In the genomic region with DNA sequence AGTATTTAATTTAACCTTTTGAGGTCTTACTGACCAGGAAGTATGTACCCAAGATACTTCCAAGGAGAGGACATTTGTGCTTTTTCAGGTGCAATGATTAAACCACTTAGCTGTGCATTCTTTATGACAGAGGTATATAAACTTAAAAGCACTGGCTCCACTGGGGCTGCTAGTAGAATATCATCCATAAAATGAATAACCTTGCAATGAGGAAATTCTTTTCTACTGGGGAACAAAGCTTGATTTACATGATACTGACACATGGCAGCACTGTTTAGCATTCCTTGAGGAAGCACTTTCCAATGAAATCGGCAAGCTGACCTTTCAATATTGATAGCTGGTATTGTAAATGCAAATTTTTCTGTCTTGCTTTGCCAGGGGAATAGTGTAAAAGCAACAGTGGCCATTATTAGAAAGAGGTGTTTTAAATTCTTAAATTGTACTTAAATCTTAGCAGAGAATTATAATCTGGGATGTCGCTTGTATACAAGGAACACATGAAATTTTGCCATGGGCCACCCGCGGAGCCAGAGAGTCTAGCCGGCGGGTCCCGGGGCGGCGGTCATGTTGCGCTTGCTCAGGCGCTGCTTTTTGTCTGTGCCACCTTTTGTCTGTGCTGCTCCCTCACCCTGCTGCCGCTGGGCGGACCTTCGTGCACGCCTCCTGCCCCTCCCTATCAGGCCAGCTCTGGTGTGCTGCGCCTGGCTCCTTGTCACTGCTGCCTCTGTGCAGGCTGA, we compare ENCODE assay signal across 8 cellular contexts. TPM values are rescaled to one million over a fixed set of nuclear protein-coding genes. Genes with fewer than 3 reads are reported as not detected.
DNase-seq lines count a peak whose midpoint lies in the region; ATAC-seq and TF ChIP-seq lines count a peak whose summit lies in the region.

No MANE protein-coding gene starts in this region.

- no peaks in the 10 kb centered on the region for H3K27me3 ChIP-seq in adipocyte (replicated peaks; ENCODE audit: control insufficient read depth, insufficient read depth, low read length)

- DNase-seq in GM10266 (ENCODE audit: extremely low spot score), result peak; percentile 67
- DNase-seq in NCI-H1092 treated with DMSO at 0.1 percent for 48 hours (lab: John Stamatoyannopoulos, UW), result peak; percentile 74
- peak; percentile 55 for DNase-seq in T follicular helper cell (ENCODE audit: low read depth)
- DNase-seq in adipocyte (ENCODE audit: low read depth), result peak; percentile 75
- peak; percentile 83 for DNase-seq in left cardiac atrium
- DNase-seq in renal cortical epithelial cell (ENCODE audit: low read depth), result peak; percentile 54
- DNase-seq in OCI-M2 (lab: John Stamatoyannopoulos, UW; ENCODE audit: unreplicated experiment), result no peak

- H3K9ac ChIP-seq in adipocyte (ENCODE audit: low read length), result peak overlapping the region; percentile 22

- TF ChIP-seq CTCF in GM10266 (IDR thresholded peaks at IDR 0.05; ENCODE audit: control insufficient read depth, insufficient read depth, low read depth, missing control alignments), result peak; percentile 23

- no peaks in the 10 kb centered on the region for H3K36me3 ChIP-seq in adipocyte (ENCODE audit: control insufficient read depth, insufficient read depth, low read length, severe bottlenecking)

- peak; percentile 99 for ATAC-seq in HG02623 (IDR thresholded peaks at IDR 0.05; ENCODE audit: unreplicated experiment)
- ATAC-seq in left cardiac atrium, result peak; percentile 99

- intact Hi-C loops in left cardiac atrium (cut with DNase I), result no loop called here

- no peaks in the 10 kb centered on the region for H3K9me3 ChIP-seq in adipocyte (ENCODE audit: control insufficient read depth, low read length)

- H3K4me1 ChIP-seq in adipocyte (ENCODE audit: control insufficient read depth, insufficient read depth, low read length), result peaks cover 9% of the 10 kb centered on the region

- H3K4me3 ChIP-seq in adipocyte (ENCODE audit: low read length), result peak overlapping the region; percentile 70

RNA-seq across cellular contexts. Expression of a gene that starts 20.9 kb away (rescaled TPM):
- total RNA-seq in left cardiac atrium (10 to 100 TPM; 13.5 to 19.4 TPM), renal cortical epithelial cell (23.3 and 30.0 TPM in 2 replicates)

RNA-seq across cellular contexts. Expression of a gene that starts 37.0 kb away (rescaled TPM):
- total RNA-seq in left cardiac atrium (10 to 100 TPM; 19.7 to 24.3 TPM), renal cortical epithelial cell (22.9 and 27.6 TPM in 2 replicates)
